In genomic region chrX:127943570-127943969, GRCh38 we compare ENCODE assay signal across 1 cellular context.
TF ChIP-seq lines count a peak whose summit lies in the region.

No MANE protein-coding gene starts in this region.

TF ChIP-seq in endothelial cell of umbilical vein, 7 proteins besides CTCF, POLR2A, EP300 and RAD21 (continued from another document):
- TF ChIP-seq FOS (IDR thresholded peaks at IDR 0.05; ENCODE audit: borderline replicate concordance, insufficient read depth, low read length): no peak
TF ChIP-seq in endothelial cell of umbilical vein: peak in this region for 0.
